In the genomic region with DNA sequence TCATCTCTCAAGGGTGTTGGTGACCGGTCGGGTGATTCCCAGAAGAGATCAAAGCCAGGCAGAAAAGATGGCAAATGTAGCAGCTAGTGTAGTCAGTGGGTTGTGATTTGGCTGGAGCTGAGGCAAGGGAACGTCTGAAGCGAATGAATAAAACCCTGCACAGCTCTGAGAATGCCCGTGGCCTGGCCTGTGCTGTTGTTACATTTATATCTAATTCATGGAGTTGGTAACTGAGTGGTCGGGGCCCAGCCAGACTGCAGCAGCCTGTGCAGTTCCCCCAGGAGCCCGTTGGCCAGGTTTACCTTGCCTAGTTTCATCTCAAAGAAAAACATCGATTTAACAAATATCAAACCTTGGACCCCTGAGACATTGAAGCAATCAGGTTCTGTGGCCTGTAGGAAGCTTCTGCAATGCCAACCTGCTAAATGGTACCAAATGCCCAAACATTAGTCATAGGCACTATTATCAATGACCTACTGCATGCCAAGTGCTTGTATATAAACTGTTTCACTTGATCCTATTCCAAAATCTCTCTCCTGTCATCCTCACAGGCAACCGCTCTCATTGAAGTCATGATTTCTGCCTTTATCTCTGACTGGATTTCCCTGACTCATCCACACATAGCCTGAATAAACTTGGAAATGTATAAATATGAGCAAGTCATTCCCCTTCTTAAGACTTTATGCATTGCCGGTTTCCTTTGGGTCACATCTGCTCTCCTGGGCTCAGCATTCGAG, we compare ENCODE assay signal across 1 cellular context.
TF ChIP-seq lines count a peak whose summit lies in the region.

No MANE protein-coding gene starts in this region.

TF ChIP-seq in HepG2, 621 proteins besides CTCF, POLR2A, EP300 and RAD21 (continued from another document):
- TF ChIP-seq, protein P1, sequence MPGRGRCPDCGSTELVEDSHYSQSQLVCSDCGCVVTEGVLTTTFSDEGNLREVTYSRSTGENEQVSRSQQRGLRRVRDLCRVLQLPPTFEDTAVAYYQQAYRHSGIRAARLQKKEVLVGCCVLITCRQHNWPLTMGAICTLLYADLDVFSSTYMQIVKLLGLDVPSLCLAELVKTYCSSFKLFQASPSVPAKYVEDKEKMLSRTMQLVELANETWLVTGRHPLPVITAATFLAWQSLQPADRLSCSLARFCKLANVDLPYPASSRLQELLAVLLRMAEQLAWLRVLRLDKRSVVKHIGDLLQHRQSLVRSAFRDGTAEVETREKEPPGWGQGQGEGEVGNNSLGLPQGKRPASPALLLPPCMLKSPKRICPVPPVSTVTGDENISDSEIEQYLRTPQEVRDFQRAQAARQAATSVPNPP (CRISPR knock-in tag; IDR thresholded peaks at IDR 0.05), result no peak
- no peak for TF ChIP-seq ZFAT (CRISPR knock-in tag; conservative IDR thresholded peaks at IDR 0.05)
- TF ChIP-seq, protein P2, sequence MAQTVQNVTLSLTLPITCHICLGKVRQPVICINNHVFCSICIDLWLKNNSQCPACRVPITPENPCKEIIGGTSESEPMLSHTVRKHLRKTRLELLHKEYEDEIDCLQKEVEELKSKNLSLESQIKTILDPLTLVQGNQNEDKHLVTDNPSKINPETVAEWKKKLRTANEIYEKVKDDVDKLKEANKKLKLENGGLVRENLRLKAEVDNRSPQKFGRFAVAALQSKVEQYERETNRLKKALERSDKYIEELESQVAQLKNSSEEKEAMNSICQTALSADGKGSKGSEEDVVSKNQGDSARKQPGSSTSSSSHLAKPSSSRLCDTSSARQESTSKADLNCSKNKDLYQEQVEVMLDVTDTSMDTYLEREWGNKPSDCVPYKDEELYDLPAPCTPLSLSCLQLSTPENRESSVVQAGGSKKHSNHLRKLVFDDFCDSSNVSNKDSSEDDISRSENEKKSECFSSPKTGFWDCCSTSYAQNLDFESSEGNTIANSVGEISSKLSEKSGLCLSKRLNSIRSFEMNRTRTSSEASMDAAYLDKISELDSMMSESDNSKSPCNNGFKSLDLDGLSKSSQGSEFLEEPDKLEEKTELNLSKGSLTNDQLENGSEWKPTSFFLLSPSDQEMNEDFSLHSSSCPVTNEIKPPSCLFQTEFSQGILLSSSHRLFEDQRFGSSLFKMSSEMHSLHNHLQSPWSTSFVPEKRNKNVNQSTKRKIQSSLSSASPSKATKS (CRISPR knock-in tag; IDR thresholded peaks at IDR 0.05), result no peak
- TF ChIP-seq MBNL3 (CRISPR knock-in tag; conservative IDR thresholded peaks at IDR 0.05), result no peak
- no peak for TF ChIP-seq ZNF678 (CRISPR knock-in tag; IDR thresholded peaks at IDR 0.05)
- TF ChIP-seq, protein P3, sequence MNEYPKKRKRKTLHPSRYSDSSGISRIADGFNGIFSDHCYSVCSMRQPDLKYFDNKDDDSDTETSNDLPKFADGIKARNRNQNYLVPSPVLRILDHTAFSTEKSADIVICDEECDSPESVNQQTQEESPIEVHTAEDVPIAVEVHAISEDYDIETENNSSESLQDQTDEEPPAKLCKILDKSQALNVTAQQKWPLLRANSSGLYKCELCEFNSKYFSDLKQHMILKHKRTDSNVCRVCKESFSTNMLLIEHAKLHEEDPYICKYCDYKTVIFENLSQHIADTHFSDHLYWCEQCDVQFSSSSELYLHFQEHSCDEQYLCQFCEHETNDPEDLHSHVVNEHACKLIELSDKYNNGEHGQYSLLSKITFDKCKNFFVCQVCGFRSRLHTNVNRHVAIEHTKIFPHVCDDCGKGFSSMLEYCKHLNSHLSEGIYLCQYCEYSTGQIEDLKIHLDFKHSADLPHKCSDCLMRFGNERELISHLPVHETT (CRISPR knock-in tag; conservative IDR thresholded peaks at IDR 0.05), result no peak
- TF ChIP-seq TSC22D2 (CRISPR knock-in tag; IDR thresholded peaks at IDR 0.05; ENCODE audit: borderline replicate concordance), result no peak
